ENCODE assay signal across 8 cellular contexts in genomic region chr11:96307748-96308133, GRCh38. TPM values are rescaled to one million over a fixed set of nuclear protein-coding genes. Genes with fewer than 3 reads are reported as not detected.
DNase-seq lines count a peak whose midpoint lies in the region; ATAC-seq, FAIRE-seq and TF ChIP-seq lines count a peak whose summit lies in the region.

No MANE protein-coding gene starts in this region.

- H3K4me1 ChIP-seq in SJCRH30 (peaks cover 17% of the 10 kb centered on the region), rectal smooth muscle tissue (ENCODE audit: control insufficient read depth, insufficient read depth, low read length) (peaks cover 22% of the 10 kb centered on the region)

- H3K9ac ChIP-seq in rectal smooth muscle tissue (ENCODE audit: low read length), result no peak overlapping the region

- H3K4me3 ChIP-seq in SJCRH30, result peak overlapping the region; percentile 53
- H3K4me3 ChIP-seq in fibroblast of mammary gland (ENCODE audit: control insufficient read depth, low read depth, low read length), result peak overlapping the region; percentile 41
- H3K4me3 ChIP-seq in rectal smooth muscle tissue (ENCODE audit: low read length), result peak overlapping the region; percentile 51

- TF ChIP-seq CTCF in fibroblast of mammary gland (conservative IDR thresholded peaks at IDR 0.05; ENCODE audit: control insufficient read depth, insufficient read depth, low read depth, low read length), result no peak

- H3K27me3 ChIP-seq in SJCRH30 (no peaks in the 10 kb centered on the region), rectal smooth muscle tissue (ENCODE audit: control insufficient read depth, insufficient read depth, low read length) (no peaks in the 10 kb centered on the region)

- no peak for FAIRE-seq in GM19239 (lab: Jason Lieb, UNC)

- DNase-seq in EL (peak; percentile 94), SJCRH30 (peak; percentile 48 to 74), fibroblast of mammary gland (ENCODE audit: low read depth) (peak; percentile 95), GM19239 (ENCODE audit: insufficient read length, low spot score) (no peak), cerebellum (ENCODE audit: low spot score) (no peak)

- H3K36me3 ChIP-seq in SJCRH30 (no peaks in the 10 kb centered on the region), rectal smooth muscle tissue (ENCODE audit: control insufficient read depth, insufficient read depth, low read length) (no peaks in the 10 kb centered on the region)

- ATAC-seq in HG02884 (IDR thresholded peaks at IDR 0.05; ENCODE audit: unreplicated experiment) (no peak), GM18870 (IDR thresholded peaks at IDR 0.05; ENCODE audit: unreplicated experiment) (no peak)

- H3K27ac ChIP-seq in SJCRH30, result peak overlapping the region; percentile 89
- H3K27ac ChIP-seq in rectal smooth muscle tissue (ENCODE audit: low read depth, low read length), result peak overlapping the region; percentile 75

- H3K9me3 ChIP-seq in SJCRH30 (replicated peaks), result no peaks in the 10 kb centered on the region

RNA-seq across cellular contexts. Expression of gene MAML2, which starts 35.3 kb away (rescaled TPM):
- total RNA-seq in SJCRH30 (2014; rRNA removed; shearing (Covaris generic)), result 2.1 and 2.2 TPM in 2 replicates
- 17.3 TPM for total RNA-seq in cerebellum

Comparison
In these comparisons a context has a peak if more than half of its experiments do, and no peak if none do; other contexts are left out.
1. DNase-seq: peak in EL (single experiment), SJCRH30 (2 of 2) and fibroblast of mammary gland (single experiment); none in GM19239 (single experiment) and cerebellum (single experiment).
2. Peak in every context shown above with its lines, with median percentiles within 50 percentile points of each other: H3K4me3 ChIP-seq.